In genomic region chr4:7828926-7829325, GRCh38 we compare ENCODE assay signal across 9 cellular contexts.
DNase-seq lines count a peak whose midpoint lies in the region; ATAC-seq, FAIRE-seq and TF ChIP-seq lines count a peak whose summit lies in the region.
"Had no signal": no experiment of that assay in that cellular context is flagged by ENCODE, and none has a peak within 500 bp of the region (broad histone marks: within the 10 kb centered on the region; RNA-seq: fewer than 3 reads in every experiment).

No MANE protein-coding gene starts in this region.

- no peak for TF ChIP-seq POLR2A in transverse colon (IDR thresholded peaks at IDR 0.05)

- in situ Hi-C loops in transverse colon (cut with MboI; ENCODE audit: low pct_ligation_motif_present in 1 of 4, low pct_unique_long_range_greater_than_20kb in 1 of 4, low sequenced_read_pairs in 3 of 4), result no loop called here

- TF ChIP-seq CTCF in transverse colon (IDR thresholded peaks at IDR 0.05), result no peak

- ATAC-seq in HG03025 (IDR thresholded peaks at IDR 0.05; ENCODE audit: low FRiP score, unreplicated experiment), result no peak

- CTCF ChIA-PET in activated naive CD4-positive, alpha-beta T cell treated with anti-CD3 and anti-CD28 coated beads for 36 hours (lab: Charles Lee), result interaction anchor here (0.6 to 1.6 kb wide), 6 partner anchors 11 to 342 kb away, joined by 3 to 5 read pairs (median 3); partner anchors contain the start of gene AFAP1

- no peaks in the 10 kb centered on the region for H3K9me3 ChIP-seq in transverse colon

- H3K4me1 Mint-ChIP-seq in activated naive CD4-positive, alpha-beta T cell treated with anti-CD3 and anti-CD28 coated beads for 36 hours (ENCODE audit: low read depth), result peaks cover 57% of the 10 kb centered on the region
- H3K4me1 Mint-ChIP-seq: IgD-negative memory B cell had no signal

- FAIRE-seq in HTR-8/SVneo (lab: Jason Lieb, UNC), result no peak

- H3K27me3 ChIP-seq in transverse colon (no peaks in the 10 kb centered on the region), H7 (ENCODE audit: control insufficient read depth, insufficient read depth, low read length) (no peaks in the 10 kb centered on the region)

- TF ChIP-seq EP300 in transverse colon (IDR thresholded peaks at IDR 0.05; ENCODE audit: low read depth), result no peak

- H3K36me3 ChIP-seq in transverse colon, result no peaks in the 10 kb centered on the region
- no peaks in the 10 kb centered on the region for H3K36me3 ChIP-seq in H7 (replicated peaks; ENCODE audit: control insufficient read depth, insufficient read depth, low read length)

- H3K27me3 Mint-ChIP-seq in activated naive CD4-positive, alpha-beta T cell treated with anti-CD3 and anti-CD28 coated beads for 36 hours (ENCODE audit: low read depth), result no peaks in the 10 kb centered on the region

- peak; percentile 24 for DNase-seq in activated naive CD4-positive, alpha-beta T cell treated with anti-CD3 and anti-CD28 coated beads for 36 hours
- no peak for DNase-seq in activated naive CD4-positive, alpha-beta T cell treated with anti-CD3 and anti-CD28 coated beads, Interleukin-2, amount 50 U/mL, for 16 hours
- DNase-seq in amniotic epithelial cell (ENCODE audit: low read depth), result peak; percentile 87
- DNase-seq in kidney glomerular epithelial cell (lab: John Stamatoyannopoulos, UW), result peak; percentile 59
- DNase-seq in transverse colon, result no peak
- DNase-seq in H7, result no peak
- DNase-seq in HTR-8/SVneo (ENCODE audit: insufficient read length, low spot score), result no peak

- peaks cover 48% of the 10 kb centered on the region for H3K36me3 Mint-ChIP-seq in activated naive CD4-positive, alpha-beta T cell treated with anti-CD3 and anti-CD28 coated beads for 36 hours (ENCODE audit: low read depth)
- H3K36me3 Mint-ChIP-seq: IgD-negative memory B cell had no signal

- 79 to 80% methylated on average over 1 to 5 of the region's 5 CpGs for WGBS in transverse colon (ENCODE audit: low coverage in 1 of 2), 2 donors

- peak overlapping the region; percentile 11 for H3K4me3 Mint-ChIP-seq in activated naive CD4-positive, alpha-beta T cell treated with anti-CD3 and anti-CD28 coated beads for 36 hours

- peak overlapping the region; percentile 71 to 78 (median 73) for H3K27ac ChIP-seq in transverse colon

- H3K4me3 ChIP-seq in transverse colon (no peak overlapping the region), H7 (ENCODE audit: insufficient read depth, low read depth, low read length) (no peak overlapping the region)

- intact Hi-C loops in activated naive CD4-positive, alpha-beta T cell treated with anti-CD3 and anti-CD28 coated beads for 36 hours (cut with micrococcal nuclease), result loop anchor here (1.0 to 2.0 kb wide), 2 partner anchors 26 to 48 kb away; no protein-coding TSS in a partner anchor
- intact Hi-C loops in transverse colon (cut with DNase I; ENCODE audit: low total_unique reads), result no loop called here

- H3K9me3 Mint-ChIP-seq in activated naive CD4-positive, alpha-beta T cell treated with anti-CD3 and anti-CD28 coated beads for 36 hours, result peaks cover 12% of the 10 kb centered on the region

- peak overlapping the region; percentile 84 for H3K27ac Mint-ChIP-seq in activated naive CD4-positive, alpha-beta T cell treated with anti-CD3 and anti-CD28 coated beads for 36 hours

- peaks cover 17 to 54% (median 33%) of the 10 kb centered on the region in 4 donors for H3K4me1 ChIP-seq in transverse colon

Comparison
In these comparisons a context has a peak if more than half of its experiments do, and no peak if none do; other contexts are left out.
1. DNase-seq: peak in activated naive CD4-positive, alpha-beta T cell treated with anti-CD3 and anti-CD28 coated beads for 36 hours (single experiment), amniotic epithelial cell (single experiment) and kidney glomerular epithelial cell (single experiment); none in activated naive CD4-positive, alpha-beta T cell treated with anti-CD3 and anti-CD28 coated beads, Interleukin-2, amount 50 U/mL, for 16 hours (single experiment), transverse colon (single experiment), H7 (single experiment) and HTR-8/SVneo (single experiment).